Comparison of ENCODE assay signal across 22 cellular contexts in the genomic region with DNA sequence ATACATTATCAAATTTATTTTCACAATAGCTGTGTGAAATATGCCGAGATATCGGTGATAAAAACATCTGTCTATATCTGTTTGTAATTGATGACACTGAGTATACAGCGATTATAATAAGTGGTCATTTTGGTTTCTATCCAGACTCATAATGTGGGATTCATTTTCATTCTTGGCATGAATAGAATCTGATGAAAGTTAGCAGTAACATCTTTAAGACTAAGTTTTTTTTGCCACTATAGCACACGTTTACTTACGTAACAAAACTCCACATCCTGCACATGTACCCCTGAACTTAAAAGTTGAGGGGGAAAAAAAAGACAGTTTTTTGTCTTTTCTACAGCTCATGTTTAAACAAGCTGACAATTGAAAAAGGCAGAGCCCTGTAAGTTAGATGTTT.
DNase-seq lines count a peak whose midpoint lies in the region; ATAC-seq, FAIRE-seq and TF ChIP-seq lines count a peak whose summit lies in the region.
"Had no signal": no experiment of that assay in that cellular context is flagged by ENCODE, and none has a peak within 500 bp of the region (broad histone marks: within the 10 kb centered on the region; RNA-seq: fewer than 3 reads in every experiment).

No MANE protein-coding gene starts in this region.

- H3K27ac Mint-ChIP-seq in Caco-2 (ENCODE audit: unreplicated experiment): no peak overlapping the region
- H3K27ac Mint-ChIP-seq: CD4-positive, alpha-beta memory T cell had no signal

- FAIRE-seq in D721Med (lab: Jason Lieb, UNC): peak; percentile 46
- FAIRE-seq: HTR-8/SVneo had no signal

- H3K27me3 ChIP-seq in IMR-90 (ENCODE audit: control insufficient read depth, insufficient read depth, low read length): no peaks in the 10 kb centered on the region
- H3K27me3 ChIP-seq in Caco-2 (replicated peaks; ENCODE audit: control insufficient read depth, insufficient read depth, low read length): no peaks in the 10 kb centered on the region
- H3K27me3 ChIP-seq: BLaER1 treated with 17β-estradiol and CSF1 and Interleukin-3, amounts not matched to agents 10 nM and 100 nM had no signal

- H2BK120ac ChIP-seq in IMR-90 (ENCODE audit: low read depth, low read length): no peak overlapping the region

- H2AK5ac ChIP-seq in IMR-90 (ENCODE audit: low read depth, low read length): no peak overlapping the region

- H3K56ac ChIP-seq in IMR-90 (ENCODE audit: extremely low read depth, insufficient read depth, low read length): no peak overlapping the region

- no peak overlapping the region for H3K27ac ChIP-seq in IMR-90 (ENCODE audit: insufficient read depth, low read length)
- H3K27ac ChIP-seq: BLaER1 treated with 17β-estradiol and CSF1 and Interleukin-3, amounts not matched to agents 10 nM and 100 nM; KMS-11 had no signal

- ATAC-seq in IMR-90 (ENCODE audit: low read depth) (no peak), HG02938 (IDR thresholded peaks at IDR 0.05; ENCODE audit: unreplicated experiment) (no peak), GM21423 (IDR thresholded peaks at IDR 0.05; ENCODE audit: unreplicated experiment) (no peak)
- no peak for ATAC-seq in activated CD4-positive, CD25-positive, alpha-beta regulatory T cell treated with anti-CD3 and anti-CD28 coated beads, Interleukin-2, amount 50 U/mL, for 24 hours
- ATAC-seq: PC-3 had no signal

- no peaks in the 10 kb centered on the region for H3K9me3 Mint-ChIP-seq in Caco-2 (ENCODE audit: unreplicated experiment)
- H3K9me3 Mint-ChIP-seq: CD4-positive, alpha-beta memory T cell had no signal

- no peaks in the 10 kb centered on the region for H3K27me3 Mint-ChIP-seq in Caco-2 (ENCODE audit: insufficient read depth, unreplicated experiment)
- H3K27me3 Mint-ChIP-seq: CD4-positive, alpha-beta memory T cell had no signal

- H2BK15ac ChIP-seq in IMR-90 (ENCODE audit: low read depth, low read length): no peak overlapping the region

- no peak overlapping the region for H4K8ac ChIP-seq in IMR-90 (ENCODE audit: low read depth in 2 of 2, low read length in 2 of 2)

- no peak overlapping the region for H2AFZ ChIP-seq in IMR-90 (replicated peaks; ENCODE audit: low read length, poor library complexity)

- no TSS peak for BruUV-seq in IMR-90 (replicated peaks; lab: Mats Ljungman, UMichigan)
- no TSS peak for BruUV-seq in Caco-2 (replicated peaks; lab: Mats Ljungman, UMichigan)

- H3K4me3 ChIP-seq in AG09309 (ENCODE audit: control insufficient read depth, low read depth, low read length) (no peak overlapping the region), IMR-90 (ENCODE audit: insufficient read depth, low read depth, low read length) (no peak overlapping the region), Caco-2 (ENCODE audit: low read depth, low read length) (no peak overlapping the region)
- H3K4me3 ChIP-seq: BLaER1 treated with 17β-estradiol and CSF1 and Interleukin-3, amounts not matched to agents 10 nM and 100 nM had no signal

- in situ Hi-C loops in IMR-90 (cut with MboI; ENCODE audit: low sequenced_read_pairs): no loop called here

- H3K9me3 ChIP-seq in IMR-90 (ENCODE audit: control insufficient read depth, insufficient read depth, low read length) (no peaks in the 10 kb centered on the region), Caco-2 (no peaks in the 10 kb centered on the region)
- H3K9me3 ChIP-seq: BLaER1 treated with 17β-estradiol and CSF1 and Interleukin-3, amounts not matched to agents 10 nM and 100 nM had no signal

- H2BK5ac ChIP-seq in IMR-90 (ENCODE audit: low read depth, low read length, poor library complexity, severe bottlenecking): no peak overlapping the region

- CTCF ChIA-PET in IMR-90 (lab: Yijun Ruan, JAX): no interaction called here
- CTCF ChIA-PET in Caco-2 (lab: Charles Lee): no interaction called here

- H3K4me1 ChIP-seq in IMR-90 (ENCODE audit: control insufficient read depth, insufficient read depth, low read length): no peaks in the 10 kb centered on the region
- no peaks in the 10 kb centered on the region for H3K4me1 ChIP-seq in Caco-2
- H3K4me1 ChIP-seq: BLaER1 treated with 17β-estradiol and CSF1 and Interleukin-3, amounts not matched to agents 10 nM and 100 nM had no signal

- H3K4me3 Mint-ChIP-seq in Caco-2 (ENCODE audit: unreplicated experiment): no peak overlapping the region
- H3K4me3 Mint-ChIP-seq: CD4-positive, alpha-beta memory T cell had no signal

- peaks cover 3% of the 10 kb centered on the region; the same call in 1 of the 2 replicates for H3K9me1 ChIP-seq in IMR-90 (ENCODE audit: insufficient read depth, low read length)

- no peak overlapping the region for H4K91ac ChIP-seq in IMR-90 (ENCODE audit: insufficient read depth, low read depth, low read length)

- POLR2A ChIA-PET in IMR-90 (lab: Charles Lee; ENCODE audit: unreplicated experiment): no interaction called here
- POLR2A ChIA-PET in Caco-2 (lab: Charles Lee): no interaction called here

- H3K4me1 Mint-ChIP-seq in Caco-2 (ENCODE audit: low read depth, unreplicated experiment): no peaks in the 10 kb centered on the region

- dilution Hi-C loops in IMR-90 (cut with HindIII; ENCODE audit: low sequenced_read_pairs, unreplicated experiment): no loop called here

- H3K36me3 ChIP-seq in IMR-90 (ENCODE audit: control insufficient read depth, insufficient read depth, low read length) (peaks cover 4% of the 10 kb centered on the region; the same call in 1 of the 2 replicates), Caco-2 (ENCODE audit: control insufficient read depth, insufficient read depth, low read length) (no peaks in the 10 kb centered on the region)

- no peak overlapping the region for H3K4ac ChIP-seq in IMR-90 (ENCODE audit: low read depth, low read length)

- H2BK20ac ChIP-seq in IMR-90 (ENCODE audit: low read depth, low read length): no peak overlapping the region

- TF ChIP-seq POLR2A in IMR-90 (IDR thresholded peaks at IDR 0.05; ENCODE audit: low read depth, low read length): no peak

- H3K9ac ChIP-seq in IMR-90 (ENCODE audit: low read depth, low read length): no peak overlapping the region
- H3K9ac ChIP-seq: BLaER1 treated with 17β-estradiol and CSF1 and Interleukin-3, amounts not matched to agents 10 nM and 100 nM; KMS-11 had no signal

- H3K14ac ChIP-seq in IMR-90 (replicated peaks; ENCODE audit: low read depth, low read length): no peak overlapping the region

- H3K23ac ChIP-seq in IMR-90 (ENCODE audit: low read depth, low read length): no peak overlapping the region

- H4K5ac ChIP-seq in IMR-90 (ENCODE audit: low read depth, low read length): no peak overlapping the region

- no peak overlapping the region for H2AK9ac ChIP-seq in IMR-90 (replicated peaks; ENCODE audit: low read depth, low read length, poor library complexity)

- peak; percentile 60 for DNase-seq in AG09309 (ENCODE audit: low read depth)
- no peak for DNase-seq in D721Med (ENCODE audit: insufficient read length, low spot score)
- DNase-seq in IMR-90: peak; percentile 23
- peak; percentile 62 for DNase-seq in fibroblast of gingiva (ENCODE audit: low read depth)
- no peak for DNase-seq in Caco-2
- DNase-seq: Calu3; CD4-positive, alpha-beta memory T cell; GDM1; GOT3; HCEC 1CT; NCI-H1694 treated with DMSO at 0.1 percent for 48 hours; NCI-H2081 treated with DMSO at 0.1 percent for 48 hours; NCI-H2171 treated with DMSO at 0.1 percent for 48 hours; NCI-H526; PC-3; Right ventricle myocardium superior had no signal

- no CpG with 5 or more reads among the region's 5 CpGs for WGBS in IMR-90 (ENCODE audit: extremely low coverage in 2 of 2, insufficient read length in 1 of 2), 2 experiments

- H3K79me1 ChIP-seq in IMR-90 (ENCODE audit: low read depth in 1 of 2, low read length in 2 of 2): no peaks in the 10 kb centered on the region

- intact Hi-C loops in IMR-90 (cut with micrococcal nuclease) (loop anchor here (2.0 kb wide), 1 partner anchor 15 kb away; no protein-coding TSS in a partner anchor), Caco-2 (cut with micrococcal nuclease; ENCODE audit: unreplicated experiment) (no loop called here)

- TF ChIP-seq CTCF in AG09309 (IDR thresholded peaks at IDR 0.05; ENCODE audit: control insufficient read depth, insufficient read depth, low read depth, low read length, missing control alignments) (no peak), D721Med (IDR thresholded peaks at IDR 0.05; ENCODE audit: insufficient read depth, missing control alignments) (no peak), IMR-90 (conservative IDR thresholded peaks at IDR 0.05; ENCODE audit: low read depth, low read length) (no peak), Caco-2 (IDR thresholded peaks at IDR 0.05; ENCODE audit: insufficient read depth in 1 of 2, low read depth in 1 of 2, low read length in 1 of 2, severe bottlenecking in 1 of 2, unreplicated experiment in 1 of 2) (no peak)

- no peaks in the 10 kb centered on the region for H4K20me1 ChIP-seq in IMR-90 (ENCODE audit: insufficient read depth, low read length)
- H4K20me1 ChIP-seq: BLaER1 treated with 17β-estradiol and CSF1 and Interleukin-3, amounts not matched to agents 10 nM and 100 nM had no signal

- H3K36me3 Mint-ChIP-seq in Caco-2 (ENCODE audit: insufficient read depth, unreplicated experiment): no peaks in the 10 kb centered on the region

- no peak overlapping the region for H3K4me2 ChIP-seq in IMR-90 (ENCODE audit: low read depth, low read length)
- H3K4me2 ChIP-seq: BLaER1 treated with 17β-estradiol and CSF1 and Interleukin-3, amounts not matched to agents 10 nM and 100 nM; KMS-11 had no signal

- H3K18ac ChIP-seq in IMR-90 (ENCODE audit: low read depth, low read length): no peak overlapping the region

- no peak for TF ChIP-seq RAD21 in IMR-90 (IDR thresholded peaks at IDR 0.05; ENCODE audit: low read length)

TF ChIP-seq in IMR-90, 13 proteins besides CTCF, POLR2A, EP300 and RAD21 (continues in another document):
- no peak for TF ChIP-seq MAZ (IDR thresholded peaks at IDR 0.05; ENCODE audit: borderline replicate concordance, low read depth, low read length)
- TF ChIP-seq RFX5 (IDR thresholded peaks at IDR 0.05; ENCODE audit: low read depth, low read length): no peak
- no peak for TF ChIP-seq MXI1 (IDR thresholded peaks at IDR 0.05; ENCODE audit: borderline replicate concordance, low read depth, low read length)
- no peak for TF ChIP-seq MAFK (IDR thresholded peaks at IDR 0.05; ENCODE audit: low read depth, low read length)
- TF ChIP-seq SMC3 (IDR thresholded peaks at IDR 0.05; ENCODE audit: low read depth, low read length): no peak
- TF ChIP-seq, protein P1, sequence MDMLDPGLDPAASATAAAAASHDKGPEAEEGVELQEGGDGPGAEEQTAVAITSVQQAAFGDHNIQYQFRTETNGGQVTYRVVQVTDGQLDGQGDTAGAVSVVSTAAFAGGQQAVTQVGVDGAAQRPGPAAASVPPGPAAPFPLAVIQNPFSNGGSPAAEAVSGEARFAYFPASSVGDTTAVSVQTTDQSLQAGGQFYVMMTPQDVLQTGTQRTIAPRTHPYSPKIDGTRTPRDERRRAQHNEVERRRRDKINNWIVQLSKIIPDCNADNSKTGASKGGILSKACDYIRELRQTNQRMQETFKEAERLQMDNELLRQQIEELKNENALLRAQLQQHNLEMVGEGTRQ (IDR thresholded peaks at IDR 0.05; ENCODE audit: low read depth, low read length): no peak
- no peak for TF ChIP-seq BHLHE40 (IDR thresholded peaks at IDR 0.05; ENCODE audit: low read depth, low read length)
- no peak for TF ChIP-seq NFE2L2 (IDR thresholded peaks at IDR 0.05; ENCODE audit: low read depth, low read length)

Comparison
In these comparisons a context has a peak if more than half of its experiments do, and no peak if none do; other contexts are left out.
1. DNase-seq: peak in AG09309 (single experiment), IMR-90 (single experiment) and fibroblast of gingiva (single experiment); none in D721Med (single experiment) and Caco-2 (0 of 2).